1 cellular context compared by ENCODE assay signal in genomic region chr19:53579518-53579917, GRCh38.
TF ChIP-seq lines count a peak whose summit lies in the region.

No MANE protein-coding gene starts in this region.

TF ChIP-seq in WTC11, 78 proteins besides CTCF, POLR2A, EP300 and RAD21 (continued from another document):
- TF ChIP-seq ARID4B (CRISPR knock-in tag; IDR thresholded peaks at IDR 0.05; ENCODE audit: borderline replicate concordance) (no peak), PRRX2 (CRISPR knock-in tag; IDR thresholded peaks at IDR 0.05) (no peak), NR3C1 (CRISPR knock-in tag; conservative IDR thresholded peaks at IDR 0.05; ENCODE audit: low read depth) (no peak), E2F1 (CRISPR knock-in tag; IDR thresholded peaks at IDR 0.05) (no peak), ZNF232 (CRISPR knock-in tag; IDR thresholded peaks at IDR 0.05) (no peak), ZNF317 (CRISPR knock-in tag; IDR thresholded peaks at IDR 0.05; ENCODE audit: borderline replicate concordance, low read depth) (no peak)
